In genomic region chr6:15386110-15386755, GRCh38 we compare ENCODE assay signal across 21 cellular contexts.
A peak's percentile ranks its signal among the peaks of the same experiment; 100 is the strongest.
DNase-seq lines count a peak whose midpoint lies in the region; ATAC-seq, FAIRE-seq and TF ChIP-seq lines count a peak whose summit lies in the region.
"Had no signal": no experiment of that assay in that cellular context is flagged by ENCODE, and none has a peak within 500 bp of the region (broad histone marks: within the 10 kb centered on the region; RNA-seq: fewer than 3 reads in every experiment).

No MANE protein-coding gene starts in this region.

- H3K27me3 Mint-ChIP-seq in natural killer cell treated with Interleukin-12 subunit alpha and Interleukin-12 subunit beta and Interleukin-15 and Interleukin-18, amount 100 ng/mL, for 72 hours: no peaks in the 10 kb centered on the region
- H3K27me3 Mint-ChIP-seq: activated CD4-positive, alpha-beta memory T cell treated with anti-CD3 and anti-CD28 coated beads, Interleukin-2, amount 10 ng/mL, durations not matched to agents 7 days and 5 days had no signal

- H4K20me1 ChIP-seq in BLaER1 treated with 17β-estradiol and CSF1 and Interleukin-3, amounts not matched to agents 10 nM and 100 nM: peaks cover 78 to 100% (median 96%) of the 10 kb centered on the region in 11 experiments; a peak in 20 of 22 replicates
- no peaks in the 10 kb centered on the region; the same call in 1 of the 2 replicates for H4K20me1 ChIP-seq in GM12878 (ENCODE audit: control insufficient read depth, insufficient read depth)

- H3K27ac Mint-ChIP-seq in natural killer cell treated with Interleukin-12 subunit alpha and Interleukin-12 subunit beta and Interleukin-15 and Interleukin-18, amount 100 ng/mL, for 72 hours: peak overlapping the region; percentile 72 to 82
- H3K27ac Mint-ChIP-seq: activated CD4-positive, alpha-beta memory T cell treated with anti-CD3 and anti-CD28 coated beads, Interleukin-2, amount 10 ng/mL, durations not matched to agents 7 days and 5 days had no signal

- no TSS peak for BruUV-seq in GM12878 (replicated peaks; lab: Mats Ljungman, UMichigan)

- no peak for TF ChIP-seq CTCF in GM12878 (IDR thresholded peaks at IDR 0.05 in 2 of 3, conservative IDR thresholded peaks at IDR 0.05 in 1 of 3; ENCODE audit: control insufficient read depth in 2 of 3, extremely low read depth in 1 of 3, insufficient read depth in 1 of 3, low read depth in 3 of 3, low read length in 3 of 3)

- peak overlapping the region in 9 of 11 experiments; percentile 20 to 79 (median 49); a peak in 17 of 22 replicates for H3K4me2 ChIP-seq in BLaER1 treated with 17β-estradiol and CSF1 and Interleukin-3, amounts not matched to agents 10 nM and 100 nM
- H3K4me2 ChIP-seq in GM12878 (ENCODE audit: control insufficient read depth, insufficient read depth): peak overlapping the region; percentile 77

- TF ChIP-seq POLR2A in GM12891 (IDR thresholded peaks at IDR 0.05; ENCODE audit: low read depth, low read length) (no peak), GM12878 (IDR thresholded peaks at IDR 0.05; ENCODE audit: low read depth, low read length) (no peak)

- no peak for TF ChIP-seq RAD21 in GM12878 (IDR thresholded peaks at IDR 0.05; ENCODE audit: insufficient read depth, low read depth, low read length)

- no peak overlapping the region for H2AFZ ChIP-seq in GM12878 (ENCODE audit: control insufficient read depth, low read depth, low read length)
- H2AFZ ChIP-seq: parathyroid adenoma had no signal

- H3K4me1 ChIP-seq in BLaER1 treated with 17β-estradiol and CSF1 and Interleukin-3, amounts not matched to agents 10 nM and 100 nM: peaks cover 91 to 100% (median 99%) of the 10 kb centered on the region in 10 experiments
- peaks cover 72% of the 10 kb centered on the region for H3K4me1 ChIP-seq in GM12878 (ENCODE audit: control insufficient read depth, insufficient read depth, low read length)

- H3K9me3 Mint-ChIP-seq in natural killer cell treated with Interleukin-12 subunit alpha and Interleukin-12 subunit beta and Interleukin-15 and Interleukin-18, amount 100 ng/mL, for 72 hours: no peaks in the 10 kb centered on the region
- H3K9me3 Mint-ChIP-seq: activated CD4-positive, alpha-beta memory T cell treated with anti-CD3 and anti-CD28 coated beads, Interleukin-2, amount 10 ng/mL, durations not matched to agents 7 days and 5 days had no signal

- ATAC-seq in GM12878 (peak; percentile 2), HG03565 (IDR thresholded peaks at IDR 0.05; ENCODE audit: unreplicated experiment) (no peak)
- ATAC-seq in natural killer cell treated with Interleukin-12 subunit alpha and Interleukin-12 subunit beta and Interleukin-15 and Interleukin-18, amount 100 ng/mL, for 72 hours: peak in 1 of 2 donors; percentile 18
- ATAC-seq: foreskin keratinocyte, PC-3 had no signal

- no peaks in the 10 kb centered on the region for H3K27me3 ChIP-seq in BLaER1 treated with 17β-estradiol and CSF1 and Interleukin-3, amounts not matched to agents 10 nM and 100 nM
- H3K27me3 ChIP-seq in GM12878 (replicated peaks in 1 of 2; ENCODE audit: control insufficient read depth in 2 of 2, insufficient read depth in 2 of 2, low read length in 1 of 2): no peaks in the 10 kb centered on the region
- H3K27me3 ChIP-seq: foreskin keratinocyte, transverse colon had no signal

- H3K27ac ChIP-seq in BLaER1 treated with 17β-estradiol and CSF1 and Interleukin-3, amounts not matched to agents 10 nM and 100 nM: peak overlapping the region in 5 of 11 experiments; percentile 17 to 46 (median 37); a peak in 10 of 22 replicates
- H3K27ac ChIP-seq in GM12878 (ENCODE audit: control insufficient read depth, insufficient read depth): peak overlapping the region; percentile 62
- H3K27ac ChIP-seq: C4-2B, coronary artery, foreskin keratinocyte, parathyroid adenoma, transverse colon had no signal

- SMC1A ChIA-PET in GM12878 (lab: Charles Lee; ENCODE audit: uncharacterized antibody, unreplicated experiment): interaction anchor here (0.9 to 11.8 kb wide), 19 partner anchors 10 to 137 kb away, joined by 3 to 123 read pairs (median 20); no protein-coding TSS in a partner anchor

- CTCF ChIA-PET in GM12878 (lab: Yijun Ruan, JAX): interaction anchor here (1.1 to 8.2 kb wide), 6 partner anchors 14 to 132 kb away, joined by 3 to 146 read pairs (median 3); no protein-coding TSS in a partner anchor

- RAD21 ChIA-PET in GM12878 (lab: Charles Lee; ENCODE audit: unreplicated experiment): interaction anchor here (0.6 to 8.2 kb wide), 18 partner anchors 10 to 141 kb away, joined by 3 to 75 read pairs (median 8); partner anchors contain the start of gene JARID2

- H3K4me1 Mint-ChIP-seq in natural killer cell treated with Interleukin-12 subunit alpha and Interleukin-12 subunit beta and Interleukin-15 and Interleukin-18, amount 100 ng/mL, for 72 hours (ENCODE audit: low read depth in 2 of 2): peaks cover 72 to 78% of the 10 kb centered on the region in 2 donors

- H3K36me3 Mint-ChIP-seq in natural killer cell treated with Interleukin-12 subunit alpha and Interleukin-12 subunit beta and Interleukin-15 and Interleukin-18, amount 100 ng/mL, for 72 hours: no peaks in the 10 kb centered on the region

- 90% methylated on average over 7 of the region's 7 CpGs for WGBS in GM12878 (ENCODE audit: insufficient coverage, insufficient replicate concordance, low lambda C conversion rate, missing lambda C conversion rate)

- intact Hi-C loops in GM12878 (cut with micrococcal nuclease; ENCODE audit: unreplicated experiment) (loop anchor here (2.0 to 5.0 kb wide), 4 partner anchors 55 to 1174 kb away; no protein-coding TSS in a partner anchor), cardiac septum (cut with DNase I) (loop anchor here (5.0 kb wide), 1 partner anchor 139 kb away; the partner anchor contains the start of gene JARID2)

- H3K9ac ChIP-seq in BLaER1 treated with 17β-estradiol and CSF1 and Interleukin-3, amounts not matched to agents 10 nM and 100 nM: peak overlapping the region in 2 of 11 experiments; percentile 15 to 21; a peak in 1 of 22 replicates
- H3K9ac ChIP-seq in GM12878 (ENCODE audit: control insufficient read depth, insufficient read depth, low read length): peak overlapping the region; percentile 8; the same call in 1 of the 2 replicates
- H3K9ac ChIP-seq: parathyroid adenoma had no signal

- no peak for TF ChIP-seq EP300 in GM12878 (IDR thresholded peaks at IDR 0.05; ENCODE audit: borderline replicate concordance in 1 of 2, control insufficient read depth in 1 of 2, low read depth in 2 of 2, low read length in 2 of 2)

- no peaks in the 10 kb centered on the region for H3K9me3 ChIP-seq in BLaER1 treated with 17β-estradiol and CSF1 and Interleukin-3, amounts not matched to agents 10 nM and 100 nM (replicated peaks in 1 of 11)
- no peaks in the 10 kb centered on the region for H3K9me3 ChIP-seq in GM12878 (replicated peaks; ENCODE audit: control insufficient read depth, insufficient read depth, low read length)
- H3K9me3 ChIP-seq: transverse colon had no signal

- H3K79me2 ChIP-seq in GM12878 (ENCODE audit: control insufficient read depth, insufficient read depth, low read length): peaks cover 91% of the 10 kb centered on the region

- peaks cover 0 to 8% (median 0%) of the 10 kb centered on the region in 11 experiments; a peak in 2 of 22 replicates for H3K36me3 ChIP-seq in BLaER1 treated with 17β-estradiol and CSF1 and Interleukin-3, amounts not matched to agents 10 nM and 100 nM
- peaks cover 0 to 6% of the 10 kb centered on the region in 2 experiments; a peak in 3 of 4 replicates for H3K36me3 ChIP-seq in GM12878 (ENCODE audit: control insufficient read depth in 2 of 2, insufficient read depth in 2 of 2, low read length in 1 of 2)
- H3K36me3 ChIP-seq: transverse colon had no signal

- peak overlapping the region; percentile 57 for H3K4me3 Mint-ChIP-seq in natural killer cell treated with Interleukin-12 subunit alpha and Interleukin-12 subunit beta and Interleukin-15 and Interleukin-18, amount 100 ng/mL, for 72 hours
- H3K4me3 Mint-ChIP-seq: activated CD4-positive, alpha-beta memory T cell treated with anti-CD3 and anti-CD28 coated beads, Interleukin-2, amount 10 ng/mL, durations not matched to agents 7 days and 5 days had no signal

- peak; percentile 40 for FAIRE-seq in GM12891 (lab: Jason Lieb, UNC)
- FAIRE-seq in GM12878 (lab: Jason Lieb, UNC): peak; percentile 47
- FAIRE-seq: H1, small intestine had no signal

- in situ Hi-C loops in GM12878 (cut with MboI): loop anchor here (5.0 to 10.0 kb wide), 2 partner anchors 134 to 1171 kb away; no protein-coding TSS in a partner anchor

- no peak overlapping the region for H3K4me3 ChIP-seq in BLaER1 treated with 17β-estradiol and CSF1 and Interleukin-3, amounts not matched to agents 10 nM and 100 nM
- no peak overlapping the region for H3K4me3 ChIP-seq in GM12878
- H3K4me3 ChIP-seq: coronary artery, transverse colon had no signal

- DNase-seq in GM12891 (ENCODE audit: insufficient read length, low spot score) (no peak), GM12878 (ENCODE audit: low read depth, low spot score) (no peak), amniotic stem cell (lab: John Stamatoyannopoulos, UW) (no peak), cardiac septum (ENCODE audit: low spot score) (no peak), NCI-H187 treated with DMSO at 0.1 percent for 48 hours (lab: John Stamatoyannopoulos, UW) (no peak)
- DNase-seq in natural killer cell treated with Interleukin-12 subunit alpha and Interleukin-12 subunit beta and Interleukin-15 and Interleukin-18, amount 100 ng/mL, for 72 hours (ENCODE audit: low spot score): no peak
- DNase-seq: activated CD4-positive, alpha-beta memory T cell treated with anti-CD3 and anti-CD28 coated beads, Interleukin-2, amount 10 ng/mL, durations not matched to agents 7 days and 5 days; activated gamma-delta T cell; DMS153; foreskin keratinocyte; NCI-H1092; NCI-H526 treated with DMSO at 0.1 percent for 48 hours; PC-3; small intestine; transverse colon had no signal

- POLR2A ChIA-PET in GM12878 (lab: Charles Lee): interaction anchor here (0.6 to 2.6 kb wide), 9 partner anchors 14 to 137 kb away, joined by 3 to 11 read pairs (median 3); no protein-coding TSS in a partner anchor

TF ChIP-seq in GM12891, 5 proteins besides CTCF, POLR2A, EP300 and RAD21:
- TF ChIP-seq PAX5 (IDR thresholded peaks at IDR 0.05; ENCODE audit: insufficient read depth, low read length, severe bottlenecking) (no peak), POU2F2 (IDR thresholded peaks at IDR 0.05; ENCODE audit: low read depth, low read length) (no peak), TAF1 (IDR thresholded peaks at IDR 0.05; ENCODE audit: low read depth, low read length) (no peak), POLR2AphosphoS5 (IDR thresholded peaks at IDR 0.05; ENCODE audit: low read depth, low read length) (no peak)

TF ChIP-seq in GM12878, 131 proteins besides CTCF, POLR2A, EP300 and RAD21:
- TF ChIP-seq ATF7 (IDR thresholded peaks at IDR 0.05; ENCODE audit: low read depth): no peak
- TF ChIP-seq RUNX3 (IDR thresholded peaks at IDR 0.05; ENCODE audit: low read length): peak; percentile 40
